ENCODE assay signal across 1 cellular context in genomic region chr2:235773188-235773928, GRCh38.
TF ChIP-seq lines count a peak whose summit lies in the region.

No MANE protein-coding gene starts in this region.

TF ChIP-seq in GM23338, 12 proteins besides CTCF, POLR2A, EP300 and RAD21 (continued from another document):
- TF ChIP-seq REST (IDR thresholded peaks at IDR 0.05; ENCODE audit: unreplicated experiment): no peak
- no peak for TF ChIP-seq ZNF114 (CRISPR knock-in tag; IDR thresholded peaks at IDR 0.05)
- no peak for TF ChIP-seq NANOG (IDR thresholded peaks at IDR 0.05; ENCODE audit: borderline replicate concordance)
- no peak for TF ChIP-seq EZH2 (IDR thresholded peaks at IDR 0.05; ENCODE audit: low read depth, unreplicated experiment)
- no peak for TF ChIP-seq ETS1 (IDR thresholded peaks at IDR 0.05)
